Comparison of ENCODE assay signal across 22 cellular contexts in the genomic region with DNA sequence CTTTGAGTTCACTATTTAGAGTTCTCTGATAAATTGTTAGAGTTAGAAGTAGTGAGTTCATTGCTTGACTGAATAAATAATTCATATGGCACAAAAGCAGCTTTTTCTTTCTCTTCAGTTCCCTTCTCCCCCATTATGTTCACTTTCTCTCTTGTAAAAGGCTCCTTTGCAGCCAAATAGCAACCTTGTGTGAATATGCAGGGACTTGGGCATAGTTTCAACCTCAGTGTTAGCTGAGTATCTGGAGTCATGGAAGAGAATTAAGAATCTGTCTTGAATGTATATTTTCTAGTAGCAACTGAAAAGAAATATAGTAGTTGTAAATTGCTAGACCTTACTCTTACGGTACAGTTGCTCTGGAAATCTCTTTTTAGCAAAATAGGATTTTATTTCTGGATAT. TPM values are rescaled to one million over a fixed set of nuclear protein-coding genes. Genes with fewer than 3 reads are reported as not detected.
A peak's percentile ranks its signal among the peaks of the same experiment; 100 is the strongest.
DNase-seq lines count a peak whose midpoint lies in the region; TF ChIP-seq lines count a peak whose summit lies in the region.
"Had no signal": no experiment of that assay in that cellular context is flagged by ENCODE, and none has a peak within 500 bp of the region (broad histone marks: within the 10 kb centered on the region; RNA-seq: fewer than 3 reads in every experiment).

No MANE protein-coding gene starts in this region.

- no peak overlapping the region for H3K27ac Mint-ChIP-seq in endodermal cell
- no peak overlapping the region for H3K27ac Mint-ChIP-seq in activated CD4-positive, alpha-beta T cell treated with anti-CD3 and anti-CD28 coated beads, Interleukin-2, amount 10 ng/mL, durations not matched to agents 7 days and 5 days
- H3K27ac Mint-ChIP-seq: CD4-positive, CD25-positive, alpha-beta regulatory T cell; IgD-negative memory B cell had no signal

- H3K36me3 ChIP-seq in NT2/D1 (ENCODE audit: insufficient read depth, insufficient read length, low read length) (no peaks in the 10 kb centered on the region), endodermal cell (ENCODE audit: control insufficient read depth, insufficient read depth, low read length) (no peaks in the 10 kb centered on the region)
- H3K36me3 ChIP-seq: BLaER1, Peyer's patch had no signal

- CTCF ChIA-PET in activated CD4-positive, alpha-beta T cell treated with anti-CD3 and anti-CD28 coated beads, Interleukin-2, amount 10 ng/mL, durations not matched to agents 7 days and 5 days (lab: Charles Lee), result no interaction called here

- H3K4me1 Mint-ChIP-seq in endodermal cell, result no peaks in the 10 kb centered on the region
- peaks cover 49% of the 10 kb centered on the region for H3K4me1 Mint-ChIP-seq in activated CD4-positive, alpha-beta T cell treated with anti-CD3 and anti-CD28 coated beads, Interleukin-2, amount 10 ng/mL, durations not matched to agents 7 days and 5 days

- in situ Hi-C loops in GM13976 (cut with MboI; ENCODE audit: low sequenced_read_pairs, unreplicated experiment), result no loop called here

- POLR2A ChIA-PET in activated CD4-positive, alpha-beta T cell treated with anti-CD3 and anti-CD28 coated beads, Interleukin-2, amount 10 ng/mL, durations not matched to agents 7 days and 5 days (lab: Charles Lee), result no interaction called here

- H3K4me1 ChIP-seq in NT2/D1 (ENCODE audit: insufficient read depth, insufficient read length) (no peaks in the 10 kb centered on the region), endodermal cell (ENCODE audit: control insufficient read depth, insufficient read depth, low read length) (no peaks in the 10 kb centered on the region)
- H3K4me1 ChIP-seq: BLaER1, Peyer's patch had no signal

- no peaks in the 10 kb centered on the region for H3K36me3 Mint-ChIP-seq in endodermal cell (ENCODE audit: low read depth)
- peaks cover 4% of the 10 kb centered on the region for H3K36me3 Mint-ChIP-seq in activated CD4-positive, alpha-beta T cell treated with anti-CD3 and anti-CD28 coated beads, Interleukin-2, amount 10 ng/mL, durations not matched to agents 7 days and 5 days (ENCODE audit: low read depth)
- H3K36me3 Mint-ChIP-seq: IgD-negative memory B cell had no signal

- H3K27ac ChIP-seq in endodermal cell (ENCODE audit: low read depth, low read length), result peak overlapping the region; percentile 51
- H3K27ac ChIP-seq: BLaER1, KMS-11, Peyer's patch, SK-N-MC had no signal

- H3K9ac ChIP-seq in NT2/D1 (ENCODE audit: insufficient read length, low read depth), result no peak overlapping the region
- no peak overlapping the region for H3K9ac ChIP-seq in endodermal cell (ENCODE audit: extremely low read depth, low read length, poor library complexity, severe bottlenecking)
- H3K9ac ChIP-seq: BLaER1, KMS-11 had no signal

- DNase-seq in Ammon's horn (ENCODE audit: low spot score) (peak; percentile 36), NT2/D1 (ENCODE audit: low read depth, low spot score) (peak; percentile 6), endodermal cell (no peak), midbrain (lab: John Stamatoyannopoulos, UW) (peak; percentile 46), mucosa of gallbladder (ENCODE audit: low spot score) (no peak), GM13976 (ENCODE audit: low spot score) (no peak), ecto neural progenitor cell (ENCODE audit: low spot score) (no peak)
- DNase-seq in activated CD4-positive, alpha-beta T cell treated with anti-CD3 and anti-CD28 coated beads, Interleukin-2, amount 10 ng/mL, durations not matched to agents 7 days and 5 days, result no peak
- DNase-seq: CD4-positive, CD25-positive, alpha-beta regulatory T cell; GOT3; HCEC 1CT; MM.1S; NCI-H1417; NCI-H1694; NCI-H2029 treated with DMSO at 0.1 percent for 48 hours; NCI-H526 treated with DMSO at 0.1 percent for 48 hours; Peyer's patch; SHP77 treated with DMSO at 0.1 percent for 48 hours had no signal

- H3K9me3 ChIP-seq in NT2/D1 (ENCODE audit: insufficient read depth, low read length) (no peaks in the 10 kb centered on the region), endodermal cell (ENCODE audit: control insufficient read depth, low read length) (no peaks in the 10 kb centered on the region)
- H3K9me3 ChIP-seq: BLaER1, Peyer's patch had no signal

- TF ChIP-seq CTCF in endodermal cell (conservative IDR thresholded peaks at IDR 0.05) (no peak), GM13976 (IDR thresholded peaks at IDR 0.05; ENCODE audit: borderline replicate concordance, control extremely low read depth, extremely low read depth, insufficient read depth, missing control alignments) (no peak)

- H3K27me3 ChIP-seq in NT2/D1 (ENCODE audit: insufficient read depth, insufficient read length), result no peaks in the 10 kb centered on the region
- no peaks in the 10 kb centered on the region for H3K27me3 ChIP-seq in endodermal cell (ENCODE audit: control insufficient read depth, insufficient read depth, low read length, poor library complexity, severe bottlenecking)
- H3K27me3 ChIP-seq: BLaER1, Peyer's patch had no signal

- no peaks in the 10 kb centered on the region for H3K9me3 Mint-ChIP-seq in endodermal cell
- no peaks in the 10 kb centered on the region for H3K9me3 Mint-ChIP-seq in activated CD4-positive, alpha-beta T cell treated with anti-CD3 and anti-CD28 coated beads, Interleukin-2, amount 10 ng/mL, durations not matched to agents 7 days and 5 days
- H3K9me3 Mint-ChIP-seq: CD4-positive, CD25-positive, alpha-beta regulatory T cell; IgD-negative memory B cell had no signal

- H3K4me3 ChIP-seq in NT2/D1 (ENCODE audit: insufficient read length, low read depth) (no peak overlapping the region), endodermal cell (ENCODE audit: low read length) (no peak overlapping the region)
- H3K4me3 ChIP-seq: BLaER1, Peyer's patch, SK-N-MC had no signal

- H3K4me3 Mint-ChIP-seq in endodermal cell, result no peak overlapping the region
- no peak overlapping the region for H3K4me3 Mint-ChIP-seq in activated CD4-positive, alpha-beta T cell treated with anti-CD3 and anti-CD28 coated beads, Interleukin-2, amount 10 ng/mL, durations not matched to agents 7 days and 5 days
- H3K4me3 Mint-ChIP-seq: CD4-positive, CD25-positive, alpha-beta regulatory T cell; IgD-negative memory B cell had no signal

- WGBS in endodermal cell (ENCODE audit: insufficient coverage in 1 of 2, insufficient read length in 1 of 2), 2 experiments, result 80 to 91% methylated on average over 1 of the region's 1 CpG

- no peaks in the 10 kb centered on the region for H3K27me3 Mint-ChIP-seq in endodermal cell (ENCODE audit: insufficient read depth)
- no peaks in the 10 kb centered on the region for H3K27me3 Mint-ChIP-seq in activated CD4-positive, alpha-beta T cell treated with anti-CD3 and anti-CD28 coated beads, Interleukin-2, amount 10 ng/mL, durations not matched to agents 7 days and 5 days
- H3K27me3 Mint-ChIP-seq: CD4-positive, CD25-positive, alpha-beta regulatory T cell; IgD-negative memory B cell had no signal

RNA-seq across cellular contexts. Expression of gene ZEB1, which starts 31.9 kb away (rescaled TPM):
- total RNA-seq in endodermal cell, result under 1 TPM; 0.84 TPM
- 61.1 TPM for polyA plus RNA-seq in endodermal cell (2013, experiment 1 of 2)
- 60.9 TPM for polyA plus RNA-seq in endodermal cell (2013, experiment 2 of 2)
- total RNA-seq in activated CD4-positive, alpha-beta T cell treated with anti-CD3 and anti-CD28 coated beads, Interleukin-2, amount 10 ng/mL, durations not matched to agents 7 days and 5 days, result 10 to 100 TPM; 36.1 to 46.2 TPM
- total RNA-seq in mucosa of gallbladder, result 52.5 TPM

Comparison
In these comparisons a context has a peak if more than half of its experiments do, and no peak if none do; other contexts are left out.
1. DNase-seq: peak in Ammon's horn (single experiment), NT2/D1 (single experiment) and midbrain (single experiment); none in endodermal cell (single experiment), activated CD4-positive, alpha-beta T cell treated with anti-CD3 and anti-CD28 coated beads, Interleukin-2, amount 10 ng/mL, durations not matched to agents 7 days and 5 days (single experiment), mucosa of gallbladder (single experiment), GM13976 (single experiment) and ecto neural progenitor cell (single experiment).
2. RNA of gene ZEB1, which starts 31.9 kb away (total RNA-seq): 52.5 TPM in mucosa of gallbladder (single experiment) and 36.1 to 46.2 TPM in activated CD4-positive, alpha-beta T cell treated with anti-CD3 and anti-CD28 coated beads, Interleukin-2, amount 10 ng/mL, durations not matched to agents 7 days and 5 days; 0.84 TPM in endodermal cell; every median in the first group is over 10 times any median in the second.